18 cellular contexts compared by ENCODE assay signal in genomic region chr21:34906401-34906800, GRCh38.
"Had no signal": no experiment of that assay in that cellular context is flagged by ENCODE, and none has a peak within 500 bp of the region (broad histone marks: within the 10 kb centered on the region; RNA-seq: fewer than 3 reads in every experiment).

No MANE protein-coding gene starts in this region.

- H3K4me3 ChIP-seq: left lung, right lobe of liver, testis, vagina had no signal

- DNase-seq: activated T-cell treated with anti-CD3 and anti-CD28 coated beads, Interleukin-2, amount 50 U/mL, for 1 hour; aorta; kidney; left lung; mammary epithelial cell; posterior cingulate gyrus; right lobe of liver; small intestine; stimulated activated naive B cell treated with anti-CD40 and anti-IgM and Interleukin-4, amounts not matched to agents 10 μg/mL and 1 μg/mL and 100 μg/mL, for 72 hours; T1000; testis had no signal

- H3K4me3 Mint-ChIP-seq: brain; neural crest cell; stimulated activated naive B cell treated with anti-CD40 and anti-IgM and Interleukin-4, amounts not matched to agents 10 μg/mL and 1 μg/mL and 100 μg/mL, for 72 hours; type B pancreatic cell; WTC11 had no signal

- H3K4me1 Mint-ChIP-seq: brain had no signal

- ATAC-seq: activated naive CD4-positive, alpha-beta T cell treated with anti-CD3 and anti-CD28 coated beads, Interleukin-2, amount 50 U/mL, for 72 hours; left lung; right lobe of liver; stimulated activated naive B cell treated with anti-CD40 and anti-IgM and Interleukin-4, amounts not matched to agents 10 μg/mL and 1 μg/mL and 100 μg/mL, for 72 hours; WTC11 had no signal

- H3K9me3 ChIP-seq: left lung, right lobe of liver, testis, vagina had no signal

- H3K27me3 ChIP-seq: left lung, right lobe of liver, testis, vagina had no signal

- H3K36me3 Mint-ChIP-seq: brain, type B pancreatic cell, WTC11 had no signal

- H3K9me3 Mint-ChIP-seq: activated naive CD4-positive, alpha-beta T cell treated with anti-CD3 and anti-CD28 coated beads, Interleukin-2, amount 50 U/mL, for 72 hours; brain; neural crest cell; stimulated activated naive B cell treated with anti-CD40 and anti-IgM and Interleukin-4, amounts not matched to agents 10 μg/mL and 1 μg/mL and 100 μg/mL, for 72 hours; type B pancreatic cell; WTC11 had no signal

- H3K27ac ChIP-seq: epithelial cell of prostate, right lobe of liver, testis, vagina had no signal

- H3K27ac Mint-ChIP-seq: brain; stimulated activated naive B cell treated with anti-CD40 and anti-IgM and Interleukin-4, amounts not matched to agents 10 μg/mL and 1 μg/mL and 100 μg/mL, for 72 hours; type B pancreatic cell; WTC11 had no signal

- H3K27me3 Mint-ChIP-seq: stimulated activated naive B cell treated with anti-CD40 and anti-IgM and Interleukin-4, amounts not matched to agents 10 μg/mL and 1 μg/mL and 100 μg/mL, for 72 hours had no signal
